In genomic region chr19:2827840-2828489, GRCh38 we compare ENCODE assay signal across 28 cellular contexts. TPM values are rescaled to one million over a fixed set of nuclear protein-coding genes. Genes with fewer than 3 reads are reported as not detected.
"Had no signal": no experiment of that assay in that cellular context is flagged by ENCODE, and none has a peak within 500 bp of the region (broad histone marks: within the 10 kb centered on the region; RNA-seq: fewer than 3 reads in every experiment).

No MANE protein-coding gene starts in this region.

- H3K36me3 ChIP-seq: brain microvascular endothelial cell, uterus had no signal

- H3K27me3 Mint-ChIP-seq: activated CD4-positive, alpha-beta T cell treated with anti-CD3 and anti-CD28 coated beads for 36 hours; activated T-cell treated with anti-CD3 and anti-CD28 coated beads, Interleukin-2, amount 50 U/mL, for 24 hours; activated T-helper 17 cell treated with anti-CD3 and anti-CD28 coated beads, Interleukin-2, amount 50 U/mL, for 72 hours; natural killer cell treated with Interleukin-12 subunit alpha and Interleukin-12 subunit beta and Interleukin-15 and Interleukin-18, amount 100 ng/mL, for 72 hours had no signal

- H3K27me3 ChIP-seq: brain microvascular endothelial cell, neutrophil, pancreas, right atrium auricular region, transverse colon, uterus had no signal

- H3K4me3 ChIP-seq: left ventricle myocardium inferior, pancreas, psoas muscle, right atrium auricular region, transverse colon, uterus had no signal

- H3K27ac ChIP-seq: brain microvascular endothelial cell, left ventricle myocardium inferior, neutrophil, pancreas, psoas muscle, right atrium auricular region, transverse colon, uterus had no signal

- H3K4me1 Mint-ChIP-seq: activated CD4-positive, alpha-beta T cell treated with anti-CD3 and anti-CD28 coated beads for 36 hours; activated T-helper 17 cell treated with anti-CD3 and anti-CD28 coated beads, Interleukin-2, amount 50 U/mL, for 72 hours; WTC11 had no signal

- H3K9me3 ChIP-seq: pancreas had no signal

- DNase-seq: activated CD4-positive, alpha-beta T cell treated with anti-CD3 and anti-CD28 coated beads for 36 hours; activated CD4-positive, alpha-beta T cell treated with anti-CD3 and anti-CD28 coated beads, Interleukin-2, amount 50 U/mL, for 4 hours; activated CD8-positive, alpha-beta memory T cell treated with anti-CD3 and anti-CD28 coated beads for 24 hours; activated CD8-positive, alpha-beta memory T cell treated with anti-CD3 and anti-CD28 coated beads, Interleukin-2, amount 50 U/mL, for 4 hours; activated T-cell treated with anti-CD3 and anti-CD28 coated beads, Interleukin-2, amount 50 U/mL, for 24 hours; aorta; brain microvascular endothelial cell; caudate nucleus; effector memory CD4-positive, alpha-beta T cell; hippocampal formation; left ventricle myocardium inferior; mammary epithelial cell; midbrain; pancreas; psoas muscle; stimulated activated CD4-positive, alpha-beta T cell treated with anti-CD3 and anti-CD28 coated beads, Interleukin-1b, Interleukin-23, amount 100 ng/mL, for 48 hours; T1000; transverse colon; uterus had no signal

- ATAC-seq: activated CD4-positive, alpha-beta T cell treated with anti-CD3 and anti-CD28 coated beads for 36 hours; activated naive CD4-positive, alpha-beta T cell treated with anti-CD3 and anti-CD28 coated beads, Interleukin-2, amount 50 U/mL, for 72 hours; activated T-helper 17 cell treated with anti-CD3 and anti-CD28 coated beads, Interleukin-2, amount 50 U/mL, for 72 hours; esophagus mucosa; natural killer cell treated with Interleukin-12 subunit alpha and Interleukin-12 subunit beta and Interleukin-15 and Interleukin-18, amount 100 ng/mL, for 72 hours; pancreas; psoas muscle; WTC11 had no signal

- H3K4me1 ChIP-seq: left ventricle myocardium inferior, pancreas, psoas muscle, right atrium auricular region, transverse colon, uterus had no signal

- H3K4me3 Mint-ChIP-seq: activated CD4-positive, alpha-beta T cell treated with anti-CD3 and anti-CD28 coated beads for 36 hours; activated T-cell treated with anti-CD3 and anti-CD28 coated beads, Interleukin-2, amount 50 U/mL, for 24 hours; activated T-helper 17 cell treated with anti-CD3 and anti-CD28 coated beads, Interleukin-2, amount 50 U/mL, for 72 hours; natural killer cell treated with Interleukin-12 subunit alpha and Interleukin-12 subunit beta and Interleukin-15 and Interleukin-18, amount 100 ng/mL, for 72 hours; WTC11 had no signal

- H3K27ac Mint-ChIP-seq: activated CD4-positive, alpha-beta T cell treated with anti-CD3 and anti-CD28 coated beads for 36 hours; activated T-cell treated with anti-CD3 and anti-CD28 coated beads, Interleukin-2, amount 50 U/mL, for 24 hours; activated T-helper 17 cell treated with anti-CD3 and anti-CD28 coated beads, Interleukin-2, amount 50 U/mL, for 72 hours; natural killer cell treated with Interleukin-12 subunit alpha and Interleukin-12 subunit beta and Interleukin-15 and Interleukin-18, amount 100 ng/mL, for 72 hours; WTC11 had no signal

RNA-seq across cellular contexts. Expression of gene ZNF556, which starts 39.2 kb away (rescaled TPM):
- total RNA-seq: activated CD4-positive, alpha-beta T cell treated with anti-CD3 and anti-CD28 coated beads for 36 hours; dermis microvascular lymphatic vessel endothelial cell; endothelial cell of umbilical vein; left ventricle myocardium inferior; natural killer cell treated with Interleukin-12 subunit alpha and Interleukin-12 subunit beta and Interleukin-15 and Interleukin-18, amount 100 ng/mL, for 72 hours; right atrium auricular region; transverse colon had no signal
- polyA plus RNA-seq: aorta, mammary epithelial cell, pancreas had no signal
